In genomic region chr11:88594274-88594950, GRCh38 we compare ENCODE assay signal across 23 cellular contexts.
"Had no signal": no experiment of that assay in that cellular context is flagged by ENCODE, and none has a peak within 500 bp of the region (broad histone marks: within the 10 kb centered on the region; RNA-seq: fewer than 3 reads in every experiment).

No MANE protein-coding gene starts in this region.

- H3K27ac ChIP-seq: dorsolateral prefrontal cortex, gastrocnemius medialis, lower lobe of right lung, ovary, psoas muscle, skin epidermis, spleen, testis, tibial artery had no signal

- H3K4me3 ChIP-seq: dorsolateral prefrontal cortex, gastrocnemius medialis, lower lobe of right lung, ovary, psoas muscle, skin epidermis, spleen, tibial artery had no signal

- H3K9me3 ChIP-seq: gastrocnemius medialis, lower lobe of right lung, ovary, psoas muscle, spleen, testis, tibial artery had no signal

- H3K27me3 ChIP-seq: dorsolateral prefrontal cortex, gastrocnemius medialis, ovary, spleen, testis, tibial artery had no signal

- DNase-seq: dorsolateral prefrontal cortex; effector CD4-positive, alpha-beta T cell; foreskin fibroblast; gastrocnemius medialis; head of caudate nucleus; left ventricle myocardium superior; lower lobe of right lung; naive thymus-derived CD8-positive, alpha-beta T cell; nephron progenitor cell; nucleus accumbens; ovary; psoas muscle; right cardiac atrium; spleen; stimulated activated CD4-positive, alpha-beta T cell treated with anti-CD3 and anti-CD28 coated beads, Interleukin-4, amount 100 ng/mL, for 4 hours; stimulated activated naive CD8-positive, alpha-beta T cell treated with anti-CD3 and anti-CD28 coated beads, Interleukin-15, Interleukin-2, amounts not matched to agents 100 U/mL and 50 U/mL, for 24 hours; substantia nigra; testis; tibial artery had no signal

- H3K36me3 ChIP-seq: gastrocnemius medialis, lower lobe of right lung, ovary, spleen, tibial artery had no signal

- ATAC-seq: esophagus mucosa; gastrocnemius medialis; left ventricle myocardium superior; lower lobe of right lung; naive thymus-derived CD8-positive, alpha-beta T cell; psoas muscle; right cardiac atrium; stimulated activated memory B cell treated with anti-CD40 and anti-IgM and Interleukin-4, amounts not matched to agents 10 μg/mL and 1 μg/mL and 100 μg/mL, for 72 hours; stimulated activated naive CD8-positive, alpha-beta T cell treated with anti-CD3 and anti-CD28 coated beads, Interleukin-15, Interleukin-2, amounts not matched to agents 100 U/mL and 50 U/mL, for 24 hours had no signal

- H3K4me1 ChIP-seq: gastrocnemius medialis, lower lobe of right lung, psoas muscle, spleen, testis, tibial artery had no signal

- FAIRE-seq: keratinocyte had no signal
